In the genomic region with DNA sequence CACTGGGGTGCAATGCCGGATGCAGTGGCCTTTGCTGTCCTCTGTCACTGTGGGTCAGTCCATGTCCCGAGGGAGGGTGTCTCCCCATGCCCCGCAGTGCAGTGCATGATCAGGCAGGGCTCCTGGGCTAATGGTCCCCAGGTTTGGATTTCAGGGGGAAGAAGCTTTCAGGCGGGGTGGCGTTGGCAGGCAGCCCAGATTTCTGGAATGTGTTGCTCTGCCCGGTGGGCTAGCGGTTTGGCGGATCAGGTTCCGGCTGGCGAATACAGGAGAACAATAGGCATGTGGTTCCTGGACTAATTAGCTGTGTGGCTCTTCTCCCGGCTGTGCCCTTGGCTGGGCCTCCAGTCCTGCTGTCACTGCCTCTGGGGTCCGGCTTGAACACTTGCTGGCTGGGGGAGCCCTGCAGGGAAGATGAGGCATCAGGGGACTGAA, we compare ENCODE assay signal across 1 cellular context.
TF ChIP-seq lines count a peak whose summit lies in the region.

No MANE protein-coding gene starts in this region.

TF ChIP-seq in HEK293, 187 proteins besides CTCF, POLR2A, EP300 and RAD21 (continued from another document and continues in another):
- TF ChIP-seq, protein P1, sequence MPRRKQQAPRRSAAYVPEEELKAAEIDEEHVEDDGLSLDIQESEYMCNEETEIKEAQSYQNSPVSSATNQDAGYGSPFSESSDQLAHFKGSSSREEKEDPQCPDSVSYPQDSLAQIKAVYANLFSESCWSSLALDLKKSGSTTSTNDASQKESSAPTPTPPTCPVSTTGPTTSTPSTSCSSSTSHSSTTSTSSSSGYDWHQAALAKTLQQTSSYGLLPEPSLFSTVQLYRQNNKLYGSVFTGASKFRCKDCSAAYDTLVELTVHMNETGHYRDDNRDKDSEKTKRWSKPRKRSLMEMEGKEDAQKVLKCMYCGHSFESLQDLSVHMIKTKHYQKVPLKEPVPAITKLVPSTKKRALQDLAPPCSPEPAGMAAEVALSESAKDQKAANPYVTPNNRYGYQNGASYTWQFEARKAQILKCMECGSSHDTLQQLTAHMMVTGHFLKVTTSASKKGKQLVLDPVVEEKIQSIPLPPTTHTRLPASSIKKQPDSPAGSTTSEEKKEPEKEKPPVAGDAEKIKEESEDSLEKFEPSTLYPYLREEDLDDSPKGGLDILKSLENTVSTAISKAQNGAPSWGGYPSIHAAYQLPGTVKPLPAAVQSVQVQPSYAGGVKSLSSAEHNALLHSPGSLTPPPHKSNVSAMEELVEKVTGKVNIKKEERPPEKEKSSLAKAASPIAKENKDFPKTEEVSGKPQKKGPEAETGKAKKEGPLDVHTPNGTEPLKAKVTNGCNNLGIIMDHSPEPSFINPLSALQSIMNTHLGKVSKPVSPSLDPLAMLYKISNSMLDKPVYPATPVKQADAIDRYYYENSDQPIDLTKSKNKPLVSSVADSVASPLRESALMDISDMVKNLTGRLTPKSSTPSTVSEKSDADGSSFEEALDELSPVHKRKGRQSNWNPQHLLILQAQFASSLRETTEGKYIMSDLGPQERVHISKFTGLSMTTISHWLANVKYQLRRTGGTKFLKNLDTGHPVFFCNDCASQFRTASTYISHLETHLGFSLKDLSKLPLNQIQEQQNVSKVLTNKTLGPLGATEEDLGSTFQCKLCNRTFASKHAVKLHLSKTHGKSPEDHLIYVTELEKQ (tag by site-specific recombination; IDR thresholded peaks at IDR 0.05; ENCODE audit: borderline replicate concordance): no peak
- peak; percentile 95 for TF ChIP-seq GLIS1 (tag by site-specific recombination; IDR thresholded peaks at IDR 0.05)
- TF ChIP-seq, protein P2, sequence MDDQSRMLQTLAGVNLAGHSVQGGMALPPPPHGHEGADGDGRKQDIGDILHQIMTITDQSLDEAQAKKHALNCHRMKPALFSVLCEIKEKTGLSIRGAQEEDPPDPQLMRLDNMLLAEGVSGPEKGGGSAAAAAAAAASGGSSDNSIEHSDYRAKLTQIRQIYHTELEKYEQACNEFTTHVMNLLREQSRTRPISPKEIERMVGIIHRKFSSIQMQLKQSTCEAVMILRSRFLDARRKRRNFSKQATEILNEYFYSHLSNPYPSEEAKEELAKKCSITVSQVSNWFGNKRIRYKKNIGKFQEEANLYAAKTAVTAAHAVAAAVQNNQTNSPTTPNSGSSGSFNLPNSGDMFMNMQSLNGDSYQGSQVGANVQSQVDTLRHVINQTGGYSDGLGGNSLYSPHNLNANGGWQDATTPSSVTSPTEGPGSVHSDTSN (CRISPR knock-in tag; IDR thresholded peaks at IDR 0.05): no peak
- TF ChIP-seq FEZF1 (tag by site-specific recombination; IDR thresholded peaks at IDR 0.05): peak; percentile 79
- TF ChIP-seq MEIS1 (CRISPR knock-in tag; IDR thresholded peaks at IDR 0.05; ENCODE audit: borderline replicate concordance): no peak
- TF ChIP-seq ZNF48 (tag by site-specific recombination; IDR thresholded peaks at IDR 0.05): no peak
- TF ChIP-seq, protein P3, sequence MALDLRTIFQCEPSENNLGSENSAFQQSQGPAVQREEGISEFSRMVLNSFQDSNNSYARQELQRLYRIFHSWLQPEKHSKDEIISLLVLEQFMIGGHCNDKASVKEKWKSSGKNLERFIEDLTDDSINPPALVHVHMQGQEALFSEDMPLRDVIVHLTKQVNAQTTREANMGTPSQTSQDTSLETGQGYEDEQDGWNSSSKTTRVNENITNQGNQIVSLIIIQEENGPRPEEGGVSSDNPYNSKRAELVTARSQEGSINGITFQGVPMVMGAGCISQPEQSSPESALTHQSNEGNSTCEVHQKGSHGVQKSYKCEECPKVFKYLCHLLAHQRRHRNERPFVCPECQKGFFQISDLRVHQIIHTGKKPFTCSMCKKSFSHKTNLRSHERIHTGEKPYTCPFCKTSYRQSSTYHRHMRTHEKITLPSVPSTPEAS (tag by site-specific recombination; IDR thresholded peaks at IDR 0.05): no peak
- no peak for TF ChIP-seq ZNF174 (tag by site-specific recombination; IDR thresholded peaks at IDR 0.05)
- TF ChIP-seq ZNF24 (tag by site-specific recombination; IDR thresholded peaks at IDR 0.05): peak; percentile 49; the same call in 1 of the 2 replicates
- no peak for TF ChIP-seq ZNF221 (tag by site-specific recombination; IDR thresholded peaks at IDR 0.05; ENCODE audit: borderline replicate concordance)
- TF ChIP-seq ZNF768 (tag by site-specific recombination; IDR thresholded peaks at IDR 0.05): peak; percentile 74
- TF ChIP-seq ZNF121 (tag by site-specific recombination; IDR thresholded peaks at IDR 0.05): no peak
- no peak for TF ChIP-seq ZNF548 (tag by site-specific recombination; IDR thresholded peaks at IDR 0.05)
- TF ChIP-seq ZNF248 (tag by site-specific recombination; IDR thresholded peaks at IDR 0.05): no peak
- TF ChIP-seq ZNF777 (tag by site-specific recombination; IDR thresholded peaks at IDR 0.05; ENCODE audit: borderline replicate concordance): no peak
- no peak for TF ChIP-seq ZNF202 (tag by site-specific recombination; IDR thresholded peaks at IDR 0.05; ENCODE audit: borderline replicate concordance)
- TF ChIP-seq SP2 (tag by site-specific recombination; IDR thresholded peaks at IDR 0.05): no peak
- TF ChIP-seq BCL11B (tag by site-specific recombination; IDR thresholded peaks at IDR 0.05; ENCODE audit: low read depth): no peak
- no peak for TF ChIP-seq ZNF560 (tag by site-specific recombination; IDR thresholded peaks at IDR 0.05; ENCODE audit: borderline replicate concordance)
- TF ChIP-seq MZF1 (tag by site-specific recombination; IDR thresholded peaks at IDR 0.05; ENCODE audit: borderline replicate concordance): 0 out of 2 replicates have a peak, but pooled peaks have one; percentile 28
- no peak for TF ChIP-seq RBAK (tag by site-specific recombination; IDR thresholded peaks at IDR 0.05)
- no peak for TF ChIP-seq ZNF175 (tag by site-specific recombination; IDR thresholded peaks at IDR 0.05)
- TF ChIP-seq OVOL3 (tag by site-specific recombination; IDR thresholded peaks at IDR 0.05): peak; percentile 57; the same call in 1 of the 2 replicates
- TF ChIP-seq HOXA7 (CRISPR knock-in tag; IDR thresholded peaks at IDR 0.05; ENCODE audit: borderline replicate concordance): no peak
- TF ChIP-seq ZNF169 (tag by site-specific recombination; IDR thresholded peaks at IDR 0.05): no peak
- TF ChIP-seq ZBTB7A (tag by site-specific recombination; IDR thresholded peaks at IDR 0.05; ENCODE audit: low read depth): no peak
- no peak for TF ChIP-seq ZNF19 (tag by site-specific recombination; IDR thresholded peaks at IDR 0.05; ENCODE audit: low read depth)
- no peak for TF ChIP-seq ZNF214 (tag by site-specific recombination; IDR thresholded peaks at IDR 0.05; ENCODE audit: borderline replicate concordance)
- TF ChIP-seq ZFHX2 (tag by site-specific recombination; conservative IDR thresholded peaks at IDR 0.05): no peak
- TF ChIP-seq, protein P4, sequence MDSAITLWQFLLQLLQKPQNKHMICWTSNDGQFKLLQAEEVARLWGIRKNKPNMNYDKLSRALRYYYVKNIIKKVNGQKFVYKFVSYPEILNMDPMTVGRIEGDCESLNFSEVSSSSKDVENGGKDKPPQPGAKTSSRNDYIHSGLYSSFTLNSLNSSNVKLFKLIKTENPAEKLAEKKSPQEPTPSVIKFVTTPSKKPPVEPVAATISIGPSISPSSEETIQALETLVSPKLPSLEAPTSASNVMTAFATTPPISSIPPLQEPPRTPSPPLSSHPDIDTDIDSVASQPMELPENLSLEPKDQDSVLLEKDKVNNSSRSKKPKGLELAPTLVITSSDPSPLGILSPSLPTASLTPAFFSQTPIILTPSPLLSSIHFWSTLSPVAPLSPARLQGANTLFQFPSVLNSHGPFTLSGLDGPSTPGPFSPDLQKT (IDR thresholded peaks at IDR 0.05; ENCODE audit: borderline replicate concordance, low read depth, low read length): no peak
- TF ChIP-seq SCRT2 (tag by site-specific recombination; IDR thresholded peaks at IDR 0.05): 0 out of 2 replicates have a peak, but pooled peaks have one; percentile 33
- no peak for TF ChIP-seq ZNF394 (tag by site-specific recombination; IDR thresholded peaks at IDR 0.05; ENCODE audit: borderline replicate concordance)
- no peak for TF ChIP-seq ZNF658 (tag by site-specific recombination; IDR thresholded peaks at IDR 0.05)
- TF ChIP-seq ZSCAN30 (tag by site-specific recombination; IDR thresholded peaks at IDR 0.05): peak; percentile 96
- no peak for TF ChIP-seq ZNF473 (tag by site-specific recombination; IDR thresholded peaks at IDR 0.05)
- TF ChIP-seq ZNF837 (tag by site-specific recombination; IDR thresholded peaks at IDR 0.05): no peak
- no peak for TF ChIP-seq ZNF366 (tag by site-specific recombination; conservative IDR thresholded peaks at IDR 0.05)
- no peak for TF ChIP-seq PRDM1 (tag by site-specific recombination; IDR thresholded peaks at IDR 0.05)
- TF ChIP-seq ZNF596 (tag by site-specific recombination; IDR thresholded peaks at IDR 0.05): no peak
- TF ChIP-seq ZNF133 (tag by site-specific recombination; IDR thresholded peaks at IDR 0.05): no peak
- TF ChIP-seq, protein P5, sequence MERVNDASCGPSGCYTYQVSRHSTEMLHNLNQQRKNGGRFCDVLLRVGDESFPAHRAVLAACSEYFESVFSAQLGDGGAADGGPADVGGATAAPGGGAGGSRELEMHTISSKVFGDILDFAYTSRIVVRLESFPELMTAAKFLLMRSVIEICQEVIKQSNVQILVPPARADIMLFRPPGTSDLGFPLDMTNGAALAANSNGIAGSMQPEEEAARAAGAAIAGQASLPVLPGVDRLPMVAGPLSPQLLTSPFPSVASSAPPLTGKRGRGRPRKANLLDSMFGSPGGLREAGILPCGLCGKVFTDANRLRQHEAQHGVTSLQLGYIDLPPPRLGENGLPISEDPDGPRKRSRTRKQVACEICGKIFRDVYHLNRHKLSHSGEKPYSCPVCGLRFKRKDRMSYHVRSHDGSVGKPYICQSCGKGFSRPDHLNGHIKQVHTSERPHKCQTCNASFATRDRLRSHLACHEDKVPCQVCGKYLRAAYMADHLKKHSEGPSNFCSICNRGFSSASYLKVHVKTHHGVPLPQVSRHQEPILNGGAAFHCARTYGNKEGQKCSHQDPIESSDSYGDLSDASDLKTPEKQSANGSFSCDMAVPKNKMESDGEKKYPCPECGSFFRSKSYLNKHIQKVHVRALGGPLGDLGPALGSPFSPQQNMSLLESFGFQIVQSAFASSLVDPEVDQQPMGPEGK (tag by site-specific recombination; IDR thresholded peaks at IDR 0.05): peak; percentile 77
- no peak for TF ChIP-seq TCF7L2 (IDR thresholded peaks at IDR 0.05; ENCODE audit: borderline replicate concordance, low read depth, low read length)
- TF ChIP-seq, protein P6, sequence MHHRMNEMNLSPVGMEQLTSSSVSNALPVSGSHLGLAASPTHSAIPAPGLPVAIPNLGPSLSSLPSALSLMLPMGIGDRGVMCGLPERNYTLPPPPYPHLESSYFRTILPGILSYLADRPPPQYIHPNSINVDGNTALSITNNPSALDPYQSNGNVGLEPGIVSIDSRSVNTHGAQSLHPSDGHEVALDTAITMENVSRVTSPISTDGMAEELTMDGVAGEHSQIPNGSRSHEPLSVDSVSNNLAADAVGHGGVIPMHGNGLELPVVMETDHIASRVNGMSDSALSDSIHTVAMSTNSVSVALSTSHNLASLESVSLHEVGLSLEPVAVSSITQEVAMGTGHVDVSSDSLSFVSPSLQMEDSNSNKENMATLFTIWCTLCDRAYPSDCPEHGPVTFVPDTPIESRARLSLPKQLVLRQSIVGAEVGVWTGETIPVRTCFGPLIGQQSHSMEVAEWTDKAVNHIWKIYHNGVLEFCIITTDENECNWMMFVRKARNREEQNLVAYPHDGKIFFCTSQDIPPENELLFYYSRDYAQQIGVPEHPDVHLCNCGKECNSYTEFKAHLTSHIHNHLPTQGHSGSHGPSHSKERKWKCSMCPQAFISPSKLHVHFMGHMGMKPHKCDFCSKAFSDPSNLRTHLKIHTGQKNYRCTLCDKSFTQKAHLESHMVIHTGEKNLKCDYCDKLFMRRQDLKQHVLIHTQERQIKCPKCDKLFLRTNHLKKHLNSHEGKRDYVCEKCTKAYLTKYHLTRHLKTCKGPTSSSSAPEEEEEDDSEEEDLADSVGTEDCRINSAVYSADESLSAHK (tag by site-specific recombination; IDR thresholded peaks at IDR 0.05): 0 out of 2 replicates have a peak, but pooled peaks have one; percentile 11
- no peak for TF ChIP-seq ZNF184 (tag by site-specific recombination; IDR thresholded peaks at IDR 0.05)
- no peak for TF ChIP-seq ZFP41 (tag by site-specific recombination; IDR thresholded peaks at IDR 0.05; ENCODE audit: borderline replicate concordance)
- peak; percentile 69 for TF ChIP-seq ZBTB48 (tag by site-specific recombination; IDR thresholded peaks at IDR 0.05)
- TF ChIP-seq HOXD13 (CRISPR knock-in tag; IDR thresholded peaks at IDR 0.05; ENCODE audit: borderline replicate concordance): no peak
- TF ChIP-seq, protein P7, sequence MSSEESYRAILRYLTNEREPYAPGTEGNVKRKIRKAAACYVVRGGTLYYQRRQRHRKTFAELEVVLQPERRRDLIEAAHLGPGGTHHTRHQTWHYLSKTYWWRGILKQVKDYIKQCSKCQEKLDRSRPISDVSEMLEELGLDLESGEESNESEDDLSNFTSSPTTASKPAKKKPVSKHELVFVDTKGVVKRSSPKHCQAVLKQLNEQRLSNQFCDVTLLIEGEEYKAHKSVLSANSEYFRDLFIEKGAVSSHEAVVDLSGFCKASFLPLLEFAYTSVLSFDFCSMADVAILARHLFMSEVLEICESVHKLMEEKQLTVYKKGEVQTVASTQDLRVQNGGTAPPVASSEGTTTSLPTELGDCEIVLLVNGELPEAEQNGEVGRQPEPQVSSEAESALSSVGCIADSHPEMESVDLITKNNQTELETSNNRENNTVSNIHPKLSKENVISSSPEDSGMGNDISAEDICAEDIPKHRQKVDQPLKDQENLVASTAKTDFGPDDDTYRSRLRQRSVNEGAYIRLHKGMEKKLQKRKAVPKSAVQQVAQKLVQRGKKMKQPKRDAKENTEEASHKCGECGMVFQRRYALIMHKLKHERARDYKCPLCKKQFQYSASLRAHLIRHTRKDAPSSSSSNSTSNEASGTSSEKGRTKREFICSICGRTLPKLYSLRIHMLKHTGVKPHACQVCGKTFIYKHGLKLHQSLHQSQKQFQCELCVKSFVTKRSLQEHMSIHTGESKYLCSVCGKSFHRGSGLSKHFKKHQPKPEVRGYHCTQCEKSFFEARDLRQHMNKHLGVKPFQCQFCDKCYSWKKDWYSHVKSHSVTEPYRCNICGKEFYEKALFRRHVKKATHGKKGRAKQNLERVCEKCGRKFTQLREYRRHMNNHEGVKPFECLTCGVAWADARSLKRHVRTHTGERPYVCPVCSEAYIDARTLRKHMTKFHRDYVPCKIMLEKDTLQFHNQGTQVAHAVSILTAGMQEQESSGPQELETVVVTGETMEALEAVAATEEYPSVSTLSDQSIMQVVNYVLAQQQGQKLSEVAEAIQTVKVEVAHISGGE (tag by site-specific recombination; conservative IDR thresholded peaks at IDR 0.05; ENCODE audit: low read depth): 0 out of 2 replicates have a peak, but pooled peaks have one; percentile 31
- TF ChIP-seq ZNF530 (tag by site-specific recombination; IDR thresholded peaks at IDR 0.05; ENCODE audit: low read depth): no peak
- TF ChIP-seq GLI2 (tag by site-specific recombination; IDR thresholded peaks at IDR 0.05; ENCODE audit: borderline replicate concordance, low read depth): no peak
- TF ChIP-seq ZNF514 (tag by site-specific recombination; IDR thresholded peaks at IDR 0.05): no peak
- no peak for TF ChIP-seq ZNF510 (tag by site-specific recombination; IDR thresholded peaks at IDR 0.05; ENCODE audit: insufficient replicate concordance)
- no peak for TF ChIP-seq KLF1 (tag by site-specific recombination; IDR thresholded peaks at IDR 0.05)
- no peak for TF ChIP-seq ZNF223 (tag by site-specific recombination; IDR thresholded peaks at IDR 0.05)
- TF ChIP-seq ZNF521 (tag by site-specific recombination; IDR thresholded peaks at IDR 0.05): no peak
- TF ChIP-seq ZNF776 (tag by site-specific recombination; IDR thresholded peaks at IDR 0.05; ENCODE audit: borderline replicate concordance): no peak
